Comparison of ENCODE assay signal across 25 cellular contexts in genomic region chr12:52356762-52357580, GRCh38. TPM values are rescaled to one million over a fixed set of nuclear protein-coding genes. Genes with fewer than 3 reads are reported as not detected.
DNase-seq lines count a peak whose midpoint lies in the region; ATAC-seq and TF ChIP-seq lines count a peak whose summit lies in the region.
"Had no signal": no experiment of that assay in that cellular context is flagged by ENCODE, and none has a peak within 500 bp of the region (broad histone marks: within the 10 kb centered on the region; RNA-seq: fewer than 3 reads in every experiment).

No MANE protein-coding gene starts in this region.

- no peak overlapping the region for H2AFZ ChIP-seq in neuronal stem cell (ENCODE audit: low read length)
- H2AFZ ChIP-seq in smooth muscle cell (ENCODE audit: low read depth) = no peak overlapping the region
- H2AFZ ChIP-seq: GM23338 had no signal

- H3K36me3 ChIP-seq in right atrium auricular region = no peaks in the 10 kb centered on the region
- H3K36me3 ChIP-seq in neuronal stem cell (replicated peaks in 1 of 2; ENCODE audit: control insufficient read depth in 2 of 2, insufficient read depth in 2 of 2, low read length in 2 of 2) = no peaks in the 10 kb centered on the region
- H3K36me3 ChIP-seq in smooth muscle cell (ENCODE audit: low read depth) = no peaks in the 10 kb centered on the region
- H3K36me3 ChIP-seq: MG63 had no signal

- no CpG with 5 or more reads among the region's 20 CpGs for WGBS in neuronal stem cell (ENCODE audit: extremely low coverage in 2 of 2, insufficient read length in 2 of 2, insufficient replicate concordance in 1 of 2), 2 donors
- 91% methylated on average over 16 of the region's 20 CpGs for WGBS in smooth muscle cell (ENCODE audit: low lambda C conversion rate)

- no peak overlapping the region for H3K14ac ChIP-seq in neuronal stem cell (ENCODE audit: low read length)

- DNase-seq in cardiac septum (ENCODE audit: low spot score) (peak; percentile 66), right atrium auricular region (ENCODE audit: low spot score) (no peak), neuronal stem cell (ENCODE audit: low spot score) (no peak), smooth muscle cell (lab: John Stamatoyannopoulos, UW; ENCODE audit: unreplicated experiment) (no peak), DMS153 (lab: John Stamatoyannopoulos, UW) (no peak)
- DNase-seq in activated CD4-positive, alpha-beta T cell treated with anti-CD3 and anti-CD28 coated beads for 4 hours = no peak
- DNase-seq: C1 segment of cervical spinal cord; CD8-positive, alpha-beta T cell; DMS79; EL; GDM1; H9; IMR-90; KG1; MG63; NCI-H2029; NCI-H446; NCI-H524 treated with DMSO at 0.1 percent for 48 hours; NCI-H774; PC-3 had no signal

- no peak overlapping the region for H3K4ac ChIP-seq in neuronal stem cell (ENCODE audit: low read length)

- H4K20me1 ChIP-seq in smooth muscle cell (ENCODE audit: low read depth) = no peaks in the 10 kb centered on the region

- H3K4me2 ChIP-seq in neuronal stem cell (ENCODE audit: insufficient read depth, low read length, poor library complexity, severe bottlenecking) (no peak overlapping the region), smooth muscle cell (no peak overlapping the region)
- H3K4me2 ChIP-seq: GM23338 had no signal

- H3K79me1 ChIP-seq in neuronal stem cell (ENCODE audit: low read depth, low read length) = no peaks in the 10 kb centered on the region

- H3K27ac Mint-ChIP-seq in activated T-helper 17 cell treated with anti-CD3 and anti-CD28 coated beads, Interleukin-2, amount 50 U/mL, for 72 hours = peak overlapping the region; percentile 12
- H3K27ac Mint-ChIP-seq: CD8-positive, alpha-beta T cell; GM23338; H9 had no signal

- no peak overlapping the region for H4K8ac ChIP-seq in neuronal stem cell (ENCODE audit: low read depth, low read length)

- H2BK12ac ChIP-seq in neuronal stem cell (ENCODE audit: low read length) = no peak overlapping the region

- TF ChIP-seq CTCF in right atrium auricular region (IDR thresholded peaks at IDR 0.05) = no peak
- TF ChIP-seq CTCF in smooth muscle cell (IDR thresholded peaks at IDR 0.05; ENCODE audit: borderline replicate concordance, insufficient read depth, poor library complexity, severe bottlenecking) = no peak

- no peak overlapping the region for H3K27ac ChIP-seq in right atrium auricular region
- no peak overlapping the region for H3K27ac ChIP-seq in neuronal stem cell (replicated peaks; ENCODE audit: low read length)
- no peak overlapping the region for H3K27ac ChIP-seq in smooth muscle cell (ENCODE audit: low read depth)

- H3K9me3 Mint-ChIP-seq in activated T-helper 17 cell treated with anti-CD3 and anti-CD28 coated beads, Interleukin-2, amount 50 U/mL, for 72 hours = no peaks in the 10 kb centered on the region
- H3K9me3 Mint-ChIP-seq: CD8-positive, alpha-beta T cell; GM23338; H9 had no signal

- no peak overlapping the region for H2BK5ac ChIP-seq in neuronal stem cell (ENCODE audit: low read length)

- peaks cover 0 to 1% of the 10 kb centered on the region in 2 donors for H3K4me1 ChIP-seq in right atrium auricular region
- no peaks in the 10 kb centered on the region for H3K4me1 ChIP-seq in neuronal stem cell (ENCODE audit: control insufficient read depth in 2 of 2, insufficient read depth in 1 of 2, low read depth in 1 of 2, low read length in 2 of 2)
- H3K4me1 ChIP-seq in smooth muscle cell (ENCODE audit: low read depth) = no peaks in the 10 kb centered on the region
- H3K4me1 ChIP-seq: Caco-2 had no signal

- H2AK5ac ChIP-seq in neuronal stem cell (ENCODE audit: low read depth, low read length) = no peak overlapping the region

- intact Hi-C loops in cardiac septum (cut with DNase I) = no loop called here

- no peak for ATAC-seq in activated T-helper 17 cell treated with anti-CD3 and anti-CD28 coated beads, Interleukin-2, amount 50 U/mL, for 72 hours (replicated peaks)
- ATAC-seq: CD8-positive, alpha-beta T cell; GM12878; GM23338; PC-3 had no signal

- no peak overlapping the region for H2BK15ac ChIP-seq in neuronal stem cell (ENCODE audit: low read length)

- H2BK120ac ChIP-seq in neuronal stem cell (ENCODE audit: low read depth, low read length) = no peak overlapping the region

- peak overlapping the region; percentile 6 for H3K18ac ChIP-seq in neuronal stem cell (ENCODE audit: low read length)

- no peaks in the 10 kb centered on the region for H3K9me3 ChIP-seq in right atrium auricular region
- H3K9me3 ChIP-seq in neuronal stem cell (replicated peaks in 1 of 2; ENCODE audit: control insufficient read depth in 2 of 2, insufficient read depth in 1 of 2, low read depth in 1 of 2, low read length in 2 of 2) = no peaks in the 10 kb centered on the region
- H3K9me3 ChIP-seq in smooth muscle cell (replicated peaks; ENCODE audit: low read depth) = no peaks in the 10 kb centered on the region
- H3K9me3 ChIP-seq: Caco-2, MG63 had no signal

- H4K91ac ChIP-seq in neuronal stem cell (ENCODE audit: low read depth, low read length, poor library complexity) = no peak overlapping the region

- H3F3A ChIP-seq in smooth muscle cell (ENCODE audit: low read depth) = no peaks in the 10 kb centered on the region

- H3K36me3 Mint-ChIP-seq in activated T-helper 17 cell treated with anti-CD3 and anti-CD28 coated beads, Interleukin-2, amount 50 U/mL, for 72 hours (ENCODE audit: low read depth) = no peaks in the 10 kb centered on the region
- H3K36me3 Mint-ChIP-seq: CD8-positive, alpha-beta T cell had no signal

- H3K23ac ChIP-seq in neuronal stem cell (ENCODE audit: low read depth, low read length, poor library complexity) = no peak overlapping the region

- H3K4me3 Mint-ChIP-seq in activated T-helper 17 cell treated with anti-CD3 and anti-CD28 coated beads, Interleukin-2, amount 50 U/mL, for 72 hours = no peak overlapping the region
- H3K4me3 Mint-ChIP-seq: CD8-positive, alpha-beta T cell; GM23338; H9 had no signal

- H3K27me3 Mint-ChIP-seq in activated T-helper 17 cell treated with anti-CD3 and anti-CD28 coated beads, Interleukin-2, amount 50 U/mL, for 72 hours = peaks cover 4% of the 10 kb centered on the region

- H3K27me3 ChIP-seq in right atrium auricular region = no peaks in the 10 kb centered on the region
- H3K27me3 ChIP-seq in neuronal stem cell (ENCODE audit: control insufficient read depth in 3 of 3, insufficient read depth in 3 of 3, low read depth in 1 of 3, low read length in 3 of 3) = peaks cover 0 to 13% (median 0%) of the 10 kb centered on the region in 3 experiments
- H3K27me3 ChIP-seq in smooth muscle cell (ENCODE audit: low read depth) = peaks cover 41% of the 10 kb centered on the region
- H3K27me3 ChIP-seq: MG63 had no signal

- H3K9ac ChIP-seq in neuronal stem cell (ENCODE audit: low read depth, low read length, poor library complexity) (no peak overlapping the region), smooth muscle cell (ENCODE audit: low read depth) (no peak overlapping the region)

- peaks cover under 1% of the 10 kb centered on the region for H3K4me1 Mint-ChIP-seq in activated T-helper 17 cell treated with anti-CD3 and anti-CD28 coated beads, Interleukin-2, amount 50 U/mL, for 72 hours

- H3K79me2 ChIP-seq in smooth muscle cell (ENCODE audit: low read depth) = no peaks in the 10 kb centered on the region

- no peak overlapping the region for H3K4me3 ChIP-seq in right atrium auricular region
- no peak overlapping the region for H3K4me3 ChIP-seq in neuronal stem cell (ENCODE audit: low read length in 2 of 2)
- H3K4me3 ChIP-seq in smooth muscle cell = no peak overlapping the region
- H3K4me3 ChIP-seq: GM12878, GM23338, MG63 had no signal

RNA-seq across cellular contexts. Expression of gene KRT85, which starts 10.3 kb away (rescaled TPM):
- total RNA-seq in cardiac septum (not detected), right atrium auricular region (not detected), smooth muscle cell (not detected in 2 replicates)
- not detected for total RNA-seq in activated T-helper 17 cell treated with anti-CD3 and anti-CD28 coated beads, Interleukin-2, amount 50 U/mL, for 72 hours
- polyA plus RNA-seq in neuronal stem cell (2013, experiment 1 of 2) = not detected
- not detected for polyA plus RNA-seq in neuronal stem cell (2013, experiment 2 of 2)
- polyA plus RNA-seq in smooth muscle cell = not detected in 2 replicates
- total RNA-seq: A673; Caco-2; CD8-positive, alpha-beta T cell; GM23338; H9; IMR-90; PC-3 had no signal
- polyA plus RNA-seq: GM23338, IMR-90 had no signal

RNA-seq across cellular contexts. Expression of gene KRT84, which starts 28.5 kb away (rescaled TPM):
- total RNA-seq in cardiac septum (not detected), right atrium auricular region (under 1 TPM in 1 of 2 donors, not detected in 1; 0.28 TPM), smooth muscle cell (5.6 and 8.0 TPM in 2 replicates)
- total RNA-seq in activated T-helper 17 cell treated with anti-CD3 and anti-CD28 coated beads, Interleukin-2, amount 50 U/mL, for 72 hours = not detected
- polyA plus RNA-seq in neuronal stem cell (2013, experiment 1 of 2) = not detected
- polyA plus RNA-seq in neuronal stem cell (2013, experiment 2 of 2) = not detected
- polyA plus RNA-seq in smooth muscle cell = 0.09 and 2.1 TPM in 2 replicates
- total RNA-seq: A673; Caco-2; CD8-positive, alpha-beta T cell; GM12878; GM23338; H9; IMR-90 had no signal
- polyA plus RNA-seq: GM12878, GM23338, IMR-90 had no signal

RNA-seq across cellular contexts. Expression of gene KRT83, which starts 35.8 kb away (rescaled TPM):
- total RNA-seq in cardiac septum (not detected), right atrium auricular region (not detected), smooth muscle cell (not detected in 2 replicates)
- total RNA-seq in activated T-helper 17 cell treated with anti-CD3 and anti-CD28 coated beads, Interleukin-2, amount 50 U/mL, for 72 hours = not detected
- polyA plus RNA-seq in neuronal stem cell (2013, experiment 1 of 2) = not detected
- not detected for polyA plus RNA-seq in neuronal stem cell (2013, experiment 2 of 2)
- not detected in 2 replicates for polyA plus RNA-seq in smooth muscle cell
- total RNA-seq: A673; Caco-2; CD8-positive, alpha-beta T cell; GM12878; GM23338; H9; IMR-90 had no signal
- polyA plus RNA-seq: GM12878, GM23338, IMR-90 had no signal

RNA-seq across cellular contexts. Expression of gene KRT82, which starts 49.2 kb away (rescaled TPM):
- total RNA-seq in cardiac septum (not detected), right atrium auricular region (not detected), smooth muscle cell (not detected in 2 replicates)
- total RNA-seq in activated T-helper 17 cell treated with anti-CD3 and anti-CD28 coated beads, Interleukin-2, amount 50 U/mL, for 72 hours = not detected
- polyA plus RNA-seq in neuronal stem cell (2013, experiment 1 of 2) = not detected
- polyA plus RNA-seq in neuronal stem cell (2013, experiment 2 of 2) = not detected
- 0.23 TPM in 1 of 2 replicates, not detected in the other for polyA plus RNA-seq in smooth muscle cell
- total RNA-seq: A673; Caco-2; CD8-positive, alpha-beta T cell; GM12878; GM23338; H9; IMR-90 had no signal
- polyA plus RNA-seq: GM12878, GM23338, IMR-90 had no signal
